16 cellular contexts compared by ENCODE assay signal in genomic region chr12:41479431-41479830, GRCh38.
"Had no signal": no experiment of that assay in that cellular context is flagged by ENCODE, and none has a peak within 500 bp of the region (broad histone marks: within the 10 kb centered on the region; RNA-seq: fewer than 3 reads in every experiment).

No MANE protein-coding gene starts in this region.

- H3K27me3 ChIP-seq: SJSA1 had no signal

- H3K27ac ChIP-seq: SJSA1 had no signal

- H3K9me3 ChIP-seq: SJSA1, SK-N-SH had no signal

- H3K36me3 ChIP-seq: SJSA1 had no signal

- H3K4me3 ChIP-seq: SJSA1 had no signal

- H3K4me1 ChIP-seq: SJSA1 had no signal

- DNase-seq: KBM-7, NCI-H1092, NCI-H1694, NCI-H187 treated with DMSO at 0.1 percent for 48 hours, NCI-H2029 treated with DMSO at 0.1 percent for 48 hours, NCI-H2171, NCI-H226, NCI-H446, NCI-H524 treated with DMSO at 0.1 percent for 48 hours, Right ventricle myocardium superior, RPMI8226, SIG-M5, SK-N-SH, SW 1271, T-cell had no signal
